ENCODE assay signal across 8 cellular contexts in the genomic region with DNA sequence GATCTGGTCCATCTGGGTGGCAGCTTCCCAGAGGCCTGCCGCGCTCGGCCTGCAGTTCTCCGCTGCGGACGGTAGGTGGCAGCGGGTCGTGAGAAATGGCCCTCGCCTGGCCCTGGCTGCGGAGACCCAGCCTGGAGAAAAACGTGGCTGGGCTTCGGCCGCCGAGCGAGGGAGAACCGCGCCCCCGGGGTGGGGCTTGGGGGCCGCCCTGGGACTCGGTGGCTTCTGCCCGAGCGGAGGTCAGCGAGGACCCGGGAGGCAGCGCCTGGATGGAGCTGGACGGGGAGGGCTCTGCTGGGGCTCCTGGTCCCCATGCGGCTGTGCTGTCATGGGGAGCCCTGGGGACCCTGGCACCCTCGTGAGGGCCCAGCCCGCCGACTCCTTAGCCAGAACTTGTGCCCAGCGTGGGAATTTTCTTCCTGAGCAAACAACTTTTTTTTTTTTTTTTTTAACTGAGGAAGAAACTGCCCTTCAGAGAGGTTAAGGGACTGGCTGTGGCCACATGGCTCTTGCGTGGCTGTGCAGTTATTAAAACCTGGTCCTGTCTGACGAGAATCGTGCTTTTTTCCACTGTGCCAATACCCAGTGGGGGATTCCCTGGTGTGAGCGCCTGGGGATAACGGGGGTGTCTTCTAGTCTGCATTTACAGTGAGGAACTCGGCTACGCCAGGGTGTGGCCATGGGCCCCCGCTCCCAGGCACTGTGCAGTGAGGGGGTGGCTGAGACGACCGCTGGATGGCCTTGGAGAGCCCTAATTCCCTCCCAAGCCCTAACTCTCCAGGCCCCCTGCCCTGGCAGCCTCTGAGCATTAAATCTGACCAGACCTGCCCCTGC.
A peak's percentile ranks its signal among the peaks of the same experiment; 100 is the strongest.
DNase-seq lines count a peak whose midpoint lies in the region; ATAC-seq lines count a peak whose summit lies in the region.

No MANE protein-coding gene starts in this region.

- ATAC-seq in GM19351 (IDR thresholded peaks at IDR 0.05; ENCODE audit: unreplicated experiment) (peak; percentile 98), HG03460 (IDR thresholded peaks at IDR 0.05; ENCODE audit: unreplicated experiment) (peak; percentile 98), memory B cell (ENCODE audit: low read depth) (peak; percentile 66)
- peak; percentile 98 for ATAC-seq in activated CD8-positive, alpha-beta T cell treated with anti-CD3 and anti-CD28 coated beads, Interleukin-2, amount 10 ng/mL, durations not matched to agents 7 days and 5 days
- ATAC-seq in effector memory CD8-positive, alpha-beta T cell (replicated peaks): peak; percentile 89

- DNase-seq in CD1c-positive myeloid dendritic cell (ENCODE audit: extremely low spot score): peak; percentile 88
- peak; percentile 86 for DNase-seq in NCI-H748 treated with DMSO at 0.1 percent for 48 hours (lab: John Stamatoyannopoulos, UW)
- peak; percentile 81 for DNase-seq in activated CD8-positive, alpha-beta T cell treated with anti-CD3 and anti-CD28 coated beads, Interleukin-2, amount 10 ng/mL, durations not matched to agents 7 days and 5 days
- DNase-seq in effector memory CD8-positive, alpha-beta T cell: peak; percentile 27 to 53 (median 39)
- DNase-seq in memory B cell (ENCODE audit: low spot score in 2 of 2): peak; percentile 21 to 30
- peak; percentile 58 to 64 (median 60) for DNase-seq in stimulated activated CD4-positive, alpha-beta T cell treated with anti-CD3 and anti-CD28 coated beads, TNF-alpha, amount 100 ng/mL, for 48 hours (ENCODE audit: low read depth in 3 of 3)

- H3K27me3 Mint-ChIP-seq in activated CD8-positive, alpha-beta T cell treated with anti-CD3 and anti-CD28 coated beads, Interleukin-2, amount 10 ng/mL, durations not matched to agents 7 days and 5 days (ENCODE audit: low read depth): peaks cover 12% of the 10 kb centered on the region
- peaks cover 17 to 22% of the 10 kb centered on the region in 2 donors for H3K27me3 Mint-ChIP-seq in effector memory CD8-positive, alpha-beta T cell
- peaks cover 12% of the 10 kb centered on the region for H3K27me3 Mint-ChIP-seq in memory B cell

- CTCF ChIA-PET in activated CD8-positive, alpha-beta T cell treated with anti-CD3 and anti-CD28 coated beads, Interleukin-2, amount 10 ng/mL, durations not matched to agents 7 days and 5 days (lab: Charles Lee): interaction anchor here (0.6 to 1.6 kb wide), 5 partner anchors 9 to 964 kb away, joined by 3 to 5 read pairs (median 3); no protein-coding TSS in a partner anchor

- no peaks in the 10 kb centered on the region for H3K36me3 Mint-ChIP-seq in activated CD8-positive, alpha-beta T cell treated with anti-CD3 and anti-CD28 coated beads, Interleukin-2, amount 10 ng/mL, durations not matched to agents 7 days and 5 days (ENCODE audit: low read depth)
- peaks cover 2% of the 10 kb centered on the region for H3K36me3 Mint-ChIP-seq in effector memory CD8-positive, alpha-beta T cell (ENCODE audit: insufficient read depth)
- no peaks in the 10 kb centered on the region for H3K36me3 Mint-ChIP-seq in memory B cell

- no peaks in the 10 kb centered on the region for H3K9me3 Mint-ChIP-seq in activated CD8-positive, alpha-beta T cell treated with anti-CD3 and anti-CD28 coated beads, Interleukin-2, amount 10 ng/mL, durations not matched to agents 7 days and 5 days (ENCODE audit: insufficient read depth)
- H3K9me3 Mint-ChIP-seq in effector memory CD8-positive, alpha-beta T cell: peaks cover 0 to 2% of the 10 kb centered on the region in 2 donors
- peaks cover 4% of the 10 kb centered on the region for H3K9me3 Mint-ChIP-seq in memory B cell

- no peak overlapping the region for H3K4me3 Mint-ChIP-seq in activated CD8-positive, alpha-beta T cell treated with anti-CD3 and anti-CD28 coated beads, Interleukin-2, amount 10 ng/mL, durations not matched to agents 7 days and 5 days
- no peak overlapping the region for H3K4me3 Mint-ChIP-seq in effector memory CD8-positive, alpha-beta T cell
- H3K4me3 Mint-ChIP-seq in memory B cell: no peak overlapping the region

- POLR2A ChIA-PET in activated CD8-positive, alpha-beta T cell treated with anti-CD3 and anti-CD28 coated beads, Interleukin-2, amount 10 ng/mL, durations not matched to agents 7 days and 5 days (lab: Charles Lee): no interaction called here

- peaks cover 2% of the 10 kb centered on the region for H3K4me1 Mint-ChIP-seq in activated CD8-positive, alpha-beta T cell treated with anti-CD3 and anti-CD28 coated beads, Interleukin-2, amount 10 ng/mL, durations not matched to agents 7 days and 5 days (ENCODE audit: low read depth)
- H3K4me1 Mint-ChIP-seq in effector memory CD8-positive, alpha-beta T cell (ENCODE audit: low read depth in 2 of 2): no peaks in the 10 kb centered on the region
- H3K4me1 Mint-ChIP-seq in memory B cell: no peaks in the 10 kb centered on the region

- no peak overlapping the region for H3K27ac Mint-ChIP-seq in activated CD8-positive, alpha-beta T cell treated with anti-CD3 and anti-CD28 coated beads, Interleukin-2, amount 10 ng/mL, durations not matched to agents 7 days and 5 days
- no peak overlapping the region for H3K27ac Mint-ChIP-seq in effector memory CD8-positive, alpha-beta T cell
- no peak overlapping the region for H3K27ac Mint-ChIP-seq in memory B cell

Comparison
In these comparisons a context has a peak if more than half of its experiments do, and no peak if none do; other contexts are left out.
1. Peak in every context shown above with its lines: DNase-seq and ATAC-seq.
2. DNase-seq: peak in every context shown above with its lines; median percentile 88 in CD1c-positive myeloid dendritic cell; 86 in NCI-H748 treated with DMSO at 0.1 percent for 48 hours; 81 in activated CD8-positive, alpha-beta T cell treated with anti-CD3 and anti-CD28 coated beads, Interleukin-2, amount 10 ng/mL, durations not matched to agents 7 days and 5 days; 60 in stimulated activated CD4-positive, alpha-beta T cell treated with anti-CD3 and anti-CD28 coated beads, TNF-alpha, amount 100 ng/mL, for 48 hours; 39 in effector memory CD8-positive, alpha-beta T cell; 26 in memory B cell.